1 cellular context compared by ENCODE assay signal in the genomic region with DNA sequence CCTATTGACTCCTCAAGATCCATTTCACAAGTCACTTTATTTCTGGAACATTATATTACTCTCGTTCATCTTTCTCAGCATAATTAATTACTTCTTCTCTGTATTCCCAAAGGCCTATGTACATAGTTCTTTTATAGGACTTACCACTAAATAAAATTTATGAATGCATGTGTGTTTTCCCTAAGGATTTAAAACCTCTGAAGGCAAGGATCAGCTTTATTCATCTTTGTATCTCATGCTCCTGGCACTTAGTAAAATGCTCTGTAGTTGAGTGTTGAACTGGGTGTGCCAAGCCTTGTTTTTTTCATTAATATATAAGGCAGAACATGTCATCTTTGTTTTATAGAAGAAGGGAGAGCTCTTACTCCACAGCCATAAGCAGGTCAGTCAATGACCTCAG.
TF ChIP-seq lines count a peak whose summit lies in the region.

No MANE protein-coding gene starts in this region.

TF ChIP-seq in GM23338, 12 proteins besides CTCF, POLR2A, EP300 and RAD21 (continued from another document):
- TF ChIP-seq, protein P1, sequence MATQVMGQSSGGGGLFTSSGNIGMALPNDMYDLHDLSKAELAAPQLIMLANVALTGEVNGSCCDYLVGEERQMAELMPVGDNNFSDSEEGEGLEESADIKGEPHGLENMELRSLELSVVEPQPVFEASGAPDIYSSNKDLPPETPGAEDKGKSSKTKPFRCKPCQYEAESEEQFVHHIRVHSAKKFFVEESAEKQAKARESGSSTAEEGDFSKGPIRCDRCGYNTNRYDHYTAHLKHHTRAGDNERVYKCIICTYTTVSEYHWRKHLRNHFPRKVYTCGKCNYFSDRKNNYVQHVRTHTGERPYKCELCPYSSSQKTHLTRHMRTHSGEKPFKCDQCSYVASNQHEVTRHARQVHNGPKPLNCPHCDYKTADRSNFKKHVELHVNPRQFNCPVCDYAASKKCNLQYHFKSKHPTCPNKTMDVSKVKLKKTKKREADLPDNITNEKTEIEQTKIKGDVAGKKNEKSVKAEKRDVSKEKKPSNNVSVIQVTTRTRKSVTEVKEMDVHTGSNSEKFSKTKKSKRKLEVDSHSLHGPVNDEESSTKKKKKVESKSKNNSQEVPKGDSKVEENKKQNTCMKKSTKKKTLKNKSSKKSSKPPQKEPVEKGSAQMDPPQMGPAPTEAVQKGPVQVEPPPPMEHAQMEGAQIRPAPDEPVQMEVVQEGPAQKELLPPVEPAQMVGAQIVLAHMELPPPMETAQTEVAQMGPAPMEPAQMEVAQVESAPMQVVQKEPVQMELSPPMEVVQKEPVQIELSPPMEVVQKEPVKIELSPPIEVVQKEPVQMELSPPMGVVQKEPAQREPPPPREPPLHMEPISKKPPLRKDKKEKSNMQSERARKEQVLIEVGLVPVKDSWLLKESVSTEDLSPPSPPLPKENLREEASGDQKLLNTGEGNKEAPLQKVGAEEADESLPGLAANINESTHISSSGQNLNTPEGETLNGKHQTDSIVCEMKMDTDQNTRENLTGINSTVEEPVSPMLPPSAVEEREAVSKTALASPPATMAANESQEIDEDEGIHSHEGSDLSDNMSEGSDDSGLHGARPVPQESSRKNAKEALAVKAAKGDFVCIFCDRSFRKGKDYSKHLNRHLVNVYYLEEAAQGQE (IDR thresholded peaks at IDR 0.05; ENCODE audit: unreplicated experiment): no peak
- TF ChIP-seq ZNF331 (CRISPR knock-in tag; IDR thresholded peaks at IDR 0.05; ENCODE audit: low read depth) (no peak), POLR2AphosphoS5 (IDR thresholded peaks at IDR 0.05; ENCODE audit: low read depth) (no peak), EZH2 (IDR thresholded peaks at IDR 0.05; ENCODE audit: low read depth, unreplicated experiment) (no peak), NANOG (IDR thresholded peaks at IDR 0.05; ENCODE audit: borderline replicate concordance) (no peak), STAT1 (IDR thresholded peaks at IDR 0.05; ENCODE audit: unreplicated experiment) (no peak), JUNB (IDR thresholded peaks at IDR 0.05; ENCODE audit: unreplicated experiment) (no peak), ZNF114 (CRISPR knock-in tag; IDR thresholded peaks at IDR 0.05) (no peak)
TF ChIP-seq in GM23338: peak in this region for 0.
